Comparison of ENCODE assay signal across 17 cellular contexts in the genomic region with DNA sequence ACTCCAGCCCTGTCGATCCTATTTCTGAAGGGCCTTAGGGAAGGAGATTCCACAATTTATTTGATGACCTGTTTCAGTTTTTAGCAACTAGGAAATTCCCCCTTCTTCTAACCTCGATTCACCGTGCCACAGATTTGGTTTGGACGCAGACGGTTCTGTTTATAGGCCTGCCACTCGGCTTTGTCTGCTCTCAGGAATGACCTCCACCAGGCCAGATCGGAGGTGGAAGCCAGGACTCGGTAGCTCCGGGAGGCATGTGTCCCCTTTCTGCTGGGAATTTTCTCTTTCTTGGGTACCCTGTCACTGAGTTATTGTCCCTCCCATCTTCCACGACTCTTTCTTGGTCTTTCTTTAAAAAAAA.
DNase-seq lines count a peak whose midpoint lies in the region; ATAC-seq and TF ChIP-seq lines count a peak whose summit lies in the region.
"Had no signal": no experiment of that assay in that cellular context is flagged by ENCODE, and none has a peak within 500 bp of the region (broad histone marks: within the 10 kb centered on the region; RNA-seq: fewer than 3 reads in every experiment).

No MANE protein-coding gene starts in this region.

- peaks cover 4% of the 10 kb centered on the region for H3K4me1 Mint-ChIP-seq in neural crest cell

- H3K4me3 Mint-ChIP-seq in neural crest cell: peak overlapping the region; percentile 81

- H3K4me3 ChIP-seq in esophagus squamous epithelium: peak overlapping the region in 3 of 4 donors; percentile 39 to 55 (median 42)
- H3K4me3 ChIP-seq: HAP-1, MG63, SK-N-MC had no signal

- WGBS in esophagus squamous epithelium, 2 donors: 34 to 56% methylated on average over 4 to 10 of the region's 10 CpGs

- H3K27me3 ChIP-seq in esophagus squamous epithelium: peaks cover 0 to 39% (median 0%) of the 10 kb centered on the region in 4 donors
- H3K27me3 ChIP-seq: MG63, tibial artery had no signal

- TF ChIP-seq CTCF in esophagus squamous epithelium (IDR thresholded peaks at IDR 0.05) (no peak), neural crest cell (conservative IDR thresholded peaks at IDR 0.05) (no peak)

- H3K36me3 ChIP-seq in esophagus squamous epithelium: no peaks in the 10 kb centered on the region
- H3K36me3 ChIP-seq: HAP-1, MG63, right lobe of liver had no signal

- no peaks in the 10 kb centered on the region for H3K9me3 ChIP-seq in esophagus squamous epithelium
- H3K9me3 ChIP-seq: HAP-1, MG63, right lobe of liver, tibial artery had no signal

- no peak for TF ChIP-seq POLR2A in esophagus squamous epithelium (IDR thresholded peaks at IDR 0.05)

- H3K27ac Mint-ChIP-seq in neural crest cell (ENCODE audit: unreplicated experiment): no peak overlapping the region

- intact Hi-C loops in left ventricle myocardium superior (cut with micrococcal nuclease): no loop called here
- intact Hi-C loops in Right ventricle myocardium inferior (cut with DNase I): no loop called here
- intact Hi-C loops in esophagus squamous epithelium (cut with DNase I): no loop called here

- DNase-seq in left ventricle myocardium superior: no peak
- no peak for DNase-seq in Right ventricle myocardium inferior (ENCODE audit: missing footprints)
- DNase-seq in esophagus squamous epithelium (lab: John Stamatoyannopoulos, UW): no peak
- DNase-seq in neural crest cell (ENCODE audit: low read depth, low spot score): no peak
- no peak for DNase-seq in foreskin melanocyte
- DNase-seq: activated CD4-positive, alpha-beta T cell treated with anti-CD3 and anti-CD28 coated beads, Interleukin-2, amount 50 U/mL, for 4 hours; cortex of kidney; GDM1; MG63; NCI-H187; right lobe of liver; tibial artery had no signal

- peaks cover 60% of the 10 kb centered on the region for H3K27me3 Mint-ChIP-seq in neural crest cell (ENCODE audit: low read depth)

- H3K27ac ChIP-seq in esophagus squamous epithelium: no peak overlapping the region
- H3K27ac ChIP-seq: right lobe of liver, SK-N-MC, tibial artery had no signal

- ATAC-seq in left ventricle myocardium superior: peak; percentile 56
- ATAC-seq in Right ventricle myocardium inferior: no peak
- ATAC-seq in HG03025 (IDR thresholded peaks at IDR 0.05; ENCODE audit: low FRiP score, unreplicated experiment): no peak
- ATAC-seq in GM21576 (IDR thresholded peaks at IDR 0.05; ENCODE audit: unreplicated experiment): no peak
- no peak for ATAC-seq in GM18511 (IDR thresholded peaks at IDR 0.05; ENCODE audit: unreplicated experiment)

- peaks cover 6 to 32% (median 9%) of the 10 kb centered on the region in 3 donors for H3K4me1 ChIP-seq in esophagus squamous epithelium
- H3K4me1 ChIP-seq: HAP-1 had no signal

- no peaks in the 10 kb centered on the region for H3K36me3 Mint-ChIP-seq in neural crest cell (ENCODE audit: low read depth)

- H3K9me3 Mint-ChIP-seq in neural crest cell: no peaks in the 10 kb centered on the region
